ENCODE assay signal across 21 cellular contexts in genomic region chr3:123793425-123793824, GRCh38.
A peak's percentile ranks its signal among the peaks of the same experiment; 100 is the strongest.
DNase-seq lines count a peak whose midpoint lies in the region; ATAC-seq, FAIRE-seq and TF ChIP-seq lines count a peak whose summit lies in the region.
"Had no signal": no experiment of that assay in that cellular context is flagged by ENCODE, and none has a peak within 500 bp of the region (broad histone marks: within the 10 kb centered on the region; RNA-seq: fewer than 3 reads in every experiment).

No MANE protein-coding gene starts in this region.

- H3K27me3 ChIP-seq in esophagus muscularis mucosa (no peaks in the 10 kb centered on the region), trophoblast cell (ENCODE audit: insufficient read depth, low read length) (no peaks in the 10 kb centered on the region)
- H3K27me3 ChIP-seq: BE2C had no signal

- peak overlapping the region; percentile 87 for H2BK120ac ChIP-seq in trophoblast cell (ENCODE audit: insufficient read depth, low read length, poor library complexity)

- TF ChIP-seq RAD21 in A549 (conservative IDR thresholded peaks at IDR 0.05 in 1 of 2, IDR thresholded peaks at IDR 0.05 in 1 of 2) = no peak

- TF ChIP-seq EP300 in A549 (IDR thresholded peaks at IDR 0.05) (no peak), esophagus muscularis mucosa (IDR thresholded peaks at IDR 0.05) (no peak)

- no peak overlapping the region for H3K9ac ChIP-seq in trophoblast cell (ENCODE audit: low read length)
- H3K9ac ChIP-seq: GM23248 had no signal

- H3K9me3 Mint-ChIP-seq in HFFc6 = no peaks in the 10 kb centered on the region
- H3K9me3 Mint-ChIP-seq in activated CD4-positive, alpha-beta memory T cell treated with anti-CD3 and anti-CD28 coated beads for 36 hours = no peaks in the 10 kb centered on the region
- H3K9me3 Mint-ChIP-seq: CD8-positive, alpha-beta memory T cell had no signal

- intact Hi-C loops in esophagus muscularis mucosa (cut with DNase I) = no loop called here
- intact Hi-C loops in activated CD4-positive, alpha-beta memory T cell treated with anti-CD3 and anti-CD28 coated beads for 36 hours (cut with micrococcal nuclease) = no loop called here
- intact Hi-C loops in sciatic nerve (cut with DNase I) = no loop called here

- peak overlapping the region; percentile 94 for H3K27ac Mint-ChIP-seq in HFFc6
- no peak overlapping the region for H3K27ac Mint-ChIP-seq in activated CD4-positive, alpha-beta memory T cell treated with anti-CD3 and anti-CD28 coated beads for 36 hours
- H3K27ac Mint-ChIP-seq: CD4-positive, CD25-positive, alpha-beta regulatory T cell; CD8-positive, alpha-beta memory T cell; IgD-negative memory B cell had no signal

- H3K14ac ChIP-seq in trophoblast cell (ENCODE audit: low read length) = peak overlapping the region; percentile 68

- CTCF ChIA-PET in A549 (lab: Yijun Ruan, JAX) = no interaction called here
- CTCF ChIA-PET in activated CD4-positive, alpha-beta memory T cell treated with anti-CD3 and anti-CD28 coated beads for 36 hours (lab: Charles Lee) = no interaction called here

- WGBS in A549 (ENCODE audit: missing lambda C conversion rate) = 87% methylated on average over 9 of the region's 9 CpGs
- WGBS in esophagus muscularis mucosa = 92% methylated on average over 8 of the region's 9 CpGs
- WGBS in trophoblast cell (ENCODE audit: extremely low coverage, insufficient coverage, insufficient read length) = no CpG with 5 or more reads among the region's 9 CpGs

- TF ChIP-seq CTCF in A549 (IDR thresholded peaks at IDR 0.05) (no peak), HFFc6 (IDR thresholded peaks at IDR 0.05) (no peak), esophagus muscularis mucosa (IDR thresholded peaks at IDR 0.05) (no peak)

- H3K4me1 Mint-ChIP-seq in HFFc6 (ENCODE audit: low read depth) = peaks cover 82% of the 10 kb centered on the region
- no peaks in the 10 kb centered on the region for H3K4me1 Mint-ChIP-seq in activated CD4-positive, alpha-beta memory T cell treated with anti-CD3 and anti-CD28 coated beads for 36 hours (ENCODE audit: low read depth)
- H3K4me1 Mint-ChIP-seq: CD4-positive, CD25-positive, alpha-beta regulatory T cell; CD8-positive, alpha-beta memory T cell; IgD-negative memory B cell had no signal

- peak overlapping the region; percentile 43 for H4K8ac ChIP-seq in trophoblast cell (ENCODE audit: low read depth, low read length)

- peaks cover 13% of the 10 kb centered on the region; the same call in 1 of the 2 replicates for H3K27me3 Mint-ChIP-seq in HFFc6 (ENCODE audit: insufficient read depth)
- peaks cover 31% of the 10 kb centered on the region for H3K27me3 Mint-ChIP-seq in activated CD4-positive, alpha-beta memory T cell treated with anti-CD3 and anti-CD28 coated beads for 36 hours

- peak overlapping the region; percentile 66 for H2BK12ac ChIP-seq in trophoblast cell (ENCODE audit: low read length)

- H3K4me1 ChIP-seq in A549 (peaks cover 39% of the 10 kb centered on the region), esophagus muscularis mucosa (peaks cover 0 to 30% (median 22%) of the 10 kb centered on the region in 4 donors), trophoblast cell (ENCODE audit: control insufficient read depth in 1 of 2, insufficient read depth in 2 of 2, low read length in 2 of 2) (peaks cover 31 to 42% of the 10 kb centered on the region in 2 experiments)
- H3K4me1 ChIP-seq: HAP-1 had no signal

- TF ChIP-seq POLR2A in A549 (IDR thresholded peaks at IDR 0.05; ENCODE audit: low read length) (no peak), esophagus muscularis mucosa (IDR thresholded peaks at IDR 0.05; ENCODE audit: low read depth) (no peak)

- ATAC-seq in A549 = no peak
- ATAC-seq in sciatic nerve = no peak

- H3K4me3 Mint-ChIP-seq in HFFc6 = peak overlapping the region; percentile 68; the same call in 1 of the 2 replicates
- no peak overlapping the region for H3K4me3 Mint-ChIP-seq in activated CD4-positive, alpha-beta memory T cell treated with anti-CD3 and anti-CD28 coated beads for 36 hours
- H3K4me3 Mint-ChIP-seq: CD4-positive, CD25-positive, alpha-beta regulatory T cell; CD8-positive, alpha-beta memory T cell; IgD-negative memory B cell had no signal

- FAIRE-seq in A549 (lab: Jason Lieb, UNC) = no peak
- FAIRE-seq: D721Med, G401.6, GM12892, GM18507, HTR-8/SVneo had no signal

- H2BK5ac ChIP-seq in trophoblast cell (ENCODE audit: low read depth, low read length, poor library complexity) = peak overlapping the region; percentile 51

- H3K79me1 ChIP-seq in trophoblast cell (ENCODE audit: low read length) = peaks cover 44% of the 10 kb centered on the region

- H2AFZ ChIP-seq in trophoblast cell (ENCODE audit: insufficient read depth, low read length, poor library complexity) = no peak overlapping the region
- H2AFZ ChIP-seq: GM23248 had no signal

- peak overlapping the region; percentile 92 for H4K91ac ChIP-seq in trophoblast cell (ENCODE audit: low read depth, low read length)

- peak overlapping the region; percentile 17 for H3K18ac ChIP-seq in trophoblast cell (ENCODE audit: low read length)

- H4K12ac ChIP-seq in trophoblast cell (ENCODE audit: low read depth, low read length) = peak overlapping the region; percentile 19

- H3K79me2 ChIP-seq in trophoblast cell (ENCODE audit: control insufficient read depth, insufficient read depth, low read length, poor library complexity) = peaks cover 5% of the 10 kb centered on the region

- DNase-seq in A549 (ENCODE audit: low read depth in 1 of 2, low spot score in 1 of 2) = no peak
- no peak for DNase-seq in HFFc6
- peak; percentile 79 for DNase-seq in esophagus muscularis mucosa (ENCODE audit: extremely low spot score)
- no peak for DNase-seq in trophoblast cell
- DNase-seq in activated CD4-positive, alpha-beta memory T cell treated with anti-CD3 and anti-CD28 coated beads for 36 hours = no peak
- no peak for DNase-seq in sciatic nerve (ENCODE audit: low spot score)
- DNase-seq in NCI-H226 = no peak
- DNase-seq: ACHN; BE2C; C1 segment of cervical spinal cord; CD4-positive, CD25-positive, alpha-beta regulatory T cell; CD8-positive, alpha-beta memory T cell; COR-L47; GM23248 had no signal

- peak overlapping the region; percentile 37; the same call in 1 of the 3 replicates for H3K4me2 ChIP-seq in A549
- peak overlapping the region; percentile 32 for H3K4me2 ChIP-seq in trophoblast cell (ENCODE audit: low read length)

- POLR2A ChIA-PET in A549 (lab: Yijun Ruan, JAX) = no interaction called here
- POLR2A ChIA-PET in activated CD4-positive, alpha-beta memory T cell treated with anti-CD3 and anti-CD28 coated beads for 36 hours (lab: Charles Lee) = no interaction called here

- H2AK5ac ChIP-seq in trophoblast cell (ENCODE audit: low read length) = peak overlapping the region; percentile 11

- no peaks in the 10 kb centered on the region for H3K36me3 ChIP-seq in esophagus muscularis mucosa
- no peaks in the 10 kb centered on the region for H3K36me3 ChIP-seq in trophoblast cell (ENCODE audit: control insufficient read depth in 1 of 2, insufficient read depth in 2 of 2, low read length in 2 of 2)
- H3K36me3 ChIP-seq: BE2C, HAP-1 had no signal

- no peaks in the 10 kb centered on the region for H3K9me3 ChIP-seq in A549
- H3K9me3 ChIP-seq in esophagus muscularis mucosa = no peaks in the 10 kb centered on the region
- no peaks in the 10 kb centered on the region for H3K9me3 ChIP-seq in trophoblast cell (ENCODE audit: insufficient read depth, low read depth, low read length)
- H3K9me3 ChIP-seq: BE2C, HAP-1 had no signal

- H3K27ac ChIP-seq in A549 (peak overlapping the region; percentile 58 to 71), esophagus muscularis mucosa (replicated peaks in 1 of 4) (no peak overlapping the region), trophoblast cell (ENCODE audit: low read depth, low read length) (peak overlapping the region; percentile 92)
- H3K27ac ChIP-seq: GM23248 had no signal

- H3K36me3 Mint-ChIP-seq in HFFc6 (ENCODE audit: low read depth) = peaks cover 89% of the 10 kb centered on the region
- no peaks in the 10 kb centered on the region for H3K36me3 Mint-ChIP-seq in activated CD4-positive, alpha-beta memory T cell treated with anti-CD3 and anti-CD28 coated beads for 36 hours
- H3K36me3 Mint-ChIP-seq: CD4-positive, CD25-positive, alpha-beta regulatory T cell; IgD-negative memory B cell had no signal

- H3K23ac ChIP-seq in trophoblast cell (ENCODE audit: low read length) = no peak overlapping the region

- H3K4ac ChIP-seq in trophoblast cell (ENCODE audit: low read depth, low read length) = peak overlapping the region; percentile 13

- H3K4me3 ChIP-seq in A549 (no peak overlapping the region), esophagus muscularis mucosa (no peak overlapping the region), trophoblast cell (ENCODE audit: low read depth, low read length) (no peak overlapping the region)
- H3K4me3 ChIP-seq: GM23248, HAP-1 had no signal

TF ChIP-seq in A549, 52 proteins besides CTCF, POLR2A, EP300 and RAD21:
- TF ChIP-seq ZSCAN20 (CRISPR knock-in tag; IDR thresholded peaks at IDR 0.05) = no peak
- TF ChIP-seq HEYL (CRISPR knock-in tag; IDR thresholded peaks at IDR 0.05) = no peak
- TF ChIP-seq RCOR1 (IDR thresholded peaks at IDR 0.05; ENCODE audit: low read depth, low read length) = no peak
- no peak for TF ChIP-seq EHF (CRISPR knock-in tag; IDR thresholded peaks at IDR 0.05)
- TF ChIP-seq CBX8 (IDR thresholded peaks at IDR 0.05) = no peak
- TF ChIP-seq NPAS2 (CRISPR knock-in tag; IDR thresholded peaks at IDR 0.05; ENCODE audit: borderline replicate concordance) = no peak
- TF ChIP-seq HDAC2 (IDR thresholded peaks at IDR 0.05) = no peak

Comparison
In these comparisons a context has a peak if more than half of its experiments do, and no peak if none do; other contexts are left out.
1. H3K27ac ChIP-seq: peak in A549 (2 of 2) and trophoblast cell (single experiment); none in esophagus muscularis mucosa (0 of 4).